Comparison of ENCODE assay signal across 1 cellular context in the genomic region with DNA sequence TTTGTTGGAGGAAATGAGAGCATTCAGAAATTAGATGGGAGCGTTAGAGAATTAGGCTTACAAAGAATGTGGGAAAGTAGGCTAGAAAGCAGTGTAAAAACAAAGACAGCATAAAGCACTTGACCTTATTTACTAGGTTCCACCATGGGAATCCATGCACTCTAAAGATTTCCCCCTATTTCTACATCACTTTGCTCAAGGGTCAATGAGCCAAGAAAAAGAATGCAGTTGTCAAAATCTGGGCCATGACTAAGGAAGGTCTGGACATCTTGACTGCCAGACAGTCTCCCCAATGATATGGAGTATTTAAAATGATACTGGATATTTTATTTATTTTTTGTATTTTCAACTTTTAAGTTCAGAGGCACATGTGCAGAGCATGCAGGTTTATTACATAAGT.
TF ChIP-seq lines count a peak whose summit lies in the region.

No MANE protein-coding gene starts in this region.

TF ChIP-seq in endothelial cell of umbilical vein, 7 proteins besides CTCF, POLR2A, EP300 and RAD21:
- TF ChIP-seq EZH2 (IDR thresholded peaks at IDR 0.05; ENCODE audit: borderline replicate concordance, low read depth, low read length, severe bottlenecking) (no peak), FOS (IDR thresholded peaks at IDR 0.05; ENCODE audit: borderline replicate concordance, insufficient read depth, low read length) (no peak), JUN (IDR thresholded peaks at IDR 0.05; ENCODE audit: borderline replicate concordance, insufficient read depth, insufficient read length, low read depth) (no peak), MYC (IDR thresholded peaks at IDR 0.05; ENCODE audit: low read depth, low read length) (no peak), POLR2AphosphoS5 (IDR thresholded peaks at IDR 0.05; ENCODE audit: insufficient read depth, low read depth, low read length) (no peak), GATA2 (IDR thresholded peaks at IDR 0.05; ENCODE audit: insufficient read depth, insufficient read length, low read depth, low read length) (no peak)
- TF ChIP-seq, protein P1, sequence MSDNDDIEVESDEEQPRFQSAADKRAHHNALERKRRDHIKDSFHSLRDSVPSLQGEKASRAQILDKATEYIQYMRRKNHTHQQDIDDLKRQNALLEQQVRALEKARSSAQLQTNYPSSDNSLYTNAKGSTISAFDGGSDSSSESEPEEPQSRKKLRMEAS (IDR thresholded peaks at IDR 0.05; ENCODE audit: insufficient read depth, insufficient read length) = no peak
